Comparison of ENCODE assay signal across 2 cellular contexts in the genomic region with DNA sequence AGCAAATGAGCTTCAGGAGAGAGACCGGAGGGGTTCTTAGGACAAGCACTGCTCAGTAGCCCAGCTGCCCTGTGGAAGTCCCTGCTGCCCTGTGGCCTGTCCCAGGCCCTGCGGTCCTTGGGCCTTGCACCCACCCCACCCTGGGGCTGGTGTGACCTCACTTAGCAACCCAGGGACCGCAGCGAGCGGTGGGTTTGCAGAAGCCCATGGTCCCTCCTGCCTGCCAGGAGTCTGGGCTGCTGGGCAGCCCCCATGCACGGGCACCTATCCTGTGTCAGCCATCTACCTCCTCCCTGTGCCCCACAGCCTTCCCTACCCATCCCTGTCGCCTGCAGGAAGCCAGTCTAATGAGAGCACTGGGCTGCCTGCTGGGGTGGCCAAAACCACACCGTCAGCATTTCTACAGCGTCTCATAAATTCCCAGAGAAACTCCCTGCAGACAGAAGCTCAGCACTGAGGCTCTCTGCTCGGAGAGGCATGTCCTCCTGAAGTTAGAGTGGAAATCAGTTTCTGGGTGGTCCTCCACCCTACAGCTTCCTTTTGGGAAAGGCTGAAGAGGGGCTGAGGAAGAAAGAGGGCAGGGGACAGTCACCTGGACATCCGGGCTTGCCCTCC.
TF ChIP-seq lines count a peak whose summit lies in the region.

No MANE protein-coding gene starts in this region.

TF ChIP-seq in A549, 52 proteins besides CTCF, POLR2A, EP300 and RAD21:
- TF ChIP-seq MAFK (IDR thresholded peaks at IDR 0.05; ENCODE audit: partially characterized antibody), result peak; percentile 84
- TF ChIP-seq HDAC2 (IDR thresholded peaks at IDR 0.05), result no peak
TF ChIP-seq in A549: peak in this region for 1.

TF ChIP-seq in IMR-90, 13 proteins besides CTCF, POLR2A, EP300 and RAD21:
- TF ChIP-seq CHD1 (IDR thresholded peaks at IDR 0.05; ENCODE audit: low read depth, low read length), result no peak
- TF ChIP-seq MAFK (IDR thresholded peaks at IDR 0.05; ENCODE audit: low read depth, low read length), result peak; percentile 93
TF ChIP-seq in IMR-90: peak in this region for 1.
